1 cellular context compared by ENCODE assay signal in genomic region chr6:31711233-31711632, GRCh38.
TF ChIP-seq lines count a peak whose summit lies in the region.

No MANE protein-coding gene starts in this region.

TF ChIP-seq in endothelial cell of umbilical vein, 7 proteins besides CTCF, POLR2A, EP300 and RAD21:
- TF ChIP-seq EZH2 (IDR thresholded peaks at IDR 0.05; ENCODE audit: borderline replicate concordance, low read depth, low read length, severe bottlenecking) (no peak), GATA2 (IDR thresholded peaks at IDR 0.05; ENCODE audit: insufficient read depth, insufficient read length, low read depth, low read length) (peak; percentile 36), POLR2AphosphoS5 (IDR thresholded peaks at IDR 0.05; ENCODE audit: insufficient read depth, low read depth, low read length) (peak; percentile 27), MYC (IDR thresholded peaks at IDR 0.05; ENCODE audit: low read depth, low read length) (no peak), MAX (IDR thresholded peaks at IDR 0.05; ENCODE audit: insufficient read depth, insufficient read length) (no peak), FOS (IDR thresholded peaks at IDR 0.05; ENCODE audit: borderline replicate concordance, insufficient read depth, low read length) (no peak), JUN (IDR thresholded peaks at IDR 0.05; ENCODE audit: borderline replicate concordance, insufficient read depth, insufficient read length, low read depth) (no peak)
